23 cellular contexts compared by ENCODE assay signal in genomic region chr19:58067240-58067912, GRCh38. TPM values are rescaled to one million over a fixed set of nuclear protein-coding genes. Genes with fewer than 3 reads are reported as not detected.
"Had no signal": no experiment of that assay in that cellular context is flagged by ENCODE, and none has a peak within 500 bp of the region (broad histone marks: within the 10 kb centered on the region; RNA-seq: fewer than 3 reads in every experiment).

No MANE protein-coding gene starts in this region.

- H3K36me3 ChIP-seq: colonic mucosa, neutrophil, upper lobe of right lung had no signal

- FAIRE-seq: endothelial cell of umbilical vein had no signal

- H3K9me3 ChIP-seq: testis had no signal

- H3K4me1 Mint-ChIP-seq: activated CD8-positive, alpha-beta memory T cell treated with anti-CD3 and anti-CD28 coated beads, Interleukin-2, amount 10 ng/mL, durations not matched to agents 7 days and 5 days; activated naive CD4-positive, alpha-beta T cell treated with anti-CD3 and anti-CD28 coated beads, Interleukin-2, amount 10 ng/mL, durations not matched to agents 7 days and 5 days; immature natural killer cell; naive thymus-derived CD4-positive, alpha-beta T cell; T-helper 17 cell had no signal

- H3K36me3 Mint-ChIP-seq: activated naive CD4-positive, alpha-beta T cell treated with anti-CD3 and anti-CD28 coated beads, Interleukin-2, amount 10 ng/mL, durations not matched to agents 7 days and 5 days had no signal

- H3K27ac Mint-ChIP-seq: activated CD8-positive, alpha-beta memory T cell treated with anti-CD3 and anti-CD28 coated beads, Interleukin-2, amount 10 ng/mL, durations not matched to agents 7 days and 5 days; activated naive CD4-positive, alpha-beta T cell treated with anti-CD3 and anti-CD28 coated beads, Interleukin-2, amount 10 ng/mL, durations not matched to agents 7 days and 5 days; immature natural killer cell; naive thymus-derived CD4-positive, alpha-beta T cell; T-helper 17 cell had no signal

- H3K4me3 Mint-ChIP-seq: activated CD8-positive, alpha-beta memory T cell treated with anti-CD3 and anti-CD28 coated beads, Interleukin-2, amount 10 ng/mL, durations not matched to agents 7 days and 5 days; activated naive CD4-positive, alpha-beta T cell treated with anti-CD3 and anti-CD28 coated beads, Interleukin-2, amount 10 ng/mL, durations not matched to agents 7 days and 5 days; immature natural killer cell; T-helper 17 cell had no signal

- H3K4me1 ChIP-seq: colonic mucosa, esophagus squamous epithelium, testis, upper lobe of right lung had no signal

- H3K27me3 ChIP-seq: colonic mucosa, esophagus squamous epithelium, neutrophil, testis, upper lobe of right lung had no signal

- H3K27ac ChIP-seq: colonic mucosa, esophagus squamous epithelium, neutrophil, skin epidermis, testis, upper lobe of right lung, WERI-Rb-1 had no signal

- H3K27me3 Mint-ChIP-seq: activated CD8-positive, alpha-beta memory T cell treated with anti-CD3 and anti-CD28 coated beads, Interleukin-2, amount 10 ng/mL, durations not matched to agents 7 days and 5 days; activated naive CD4-positive, alpha-beta T cell treated with anti-CD3 and anti-CD28 coated beads, Interleukin-2, amount 10 ng/mL, durations not matched to agents 7 days and 5 days; naive thymus-derived CD4-positive, alpha-beta T cell; T-helper 17 cell had no signal

- H3K4me3 ChIP-seq: colonic mucosa, lung, mucosa of descending colon, skin epidermis, testis, upper lobe of right lung had no signal

- DNase-seq: activated CD4-positive, alpha-beta T cell treated with anti-CD3 and anti-CD28 coated beads, Interleukin-2, amount 50 U/mL, for 48 hours; activated CD8-positive, alpha-beta memory T cell treated with anti-CD3 and anti-CD28 coated beads, Interleukin-2, amount 10 ng/mL, durations not matched to agents 7 days and 5 days; activated naive CD4-positive, alpha-beta T cell treated with anti-CD3 and anti-CD28 coated beads, Interleukin-2, amount 10 ng/mL, durations not matched to agents 7 days and 5 days; activated T-cell treated with anti-CD3 and anti-CD28 coated beads, Interleukin-2, amount 50 U/mL, for 1 hour; caudate nucleus; colonic mucosa; esophagus squamous epithelium; foreskin melanocyte; immature natural killer cell; left cardiac atrium; mucosa of descending colon; naive thymus-derived CD4-positive, alpha-beta T cell; stimulated activated CD4-positive, alpha-beta T cell treated with anti-CD3 and anti-CD28 coated beads, Interleukin-15, amount 100 ng/mL, for 24 hours; stimulated activated CD4-positive, alpha-beta T cell treated with anti-CD3 and anti-CD28 coated beads, Interleukin-4, amount 100 ng/mL, for 1 hour; stimulated activated naive CD8-positive, alpha-beta T cell treated with anti-CD3 and anti-CD28 coated beads, Interleukin-15, Interleukin-2, amounts not matched to agents 100 U/mL and 50 U/mL, for 24 hours; T-helper 17 cell; testis; upper lobe of right lung; WERI-Rb-1 had no signal

RNA-seq across cellular contexts. Expression of gene ZSCAN1, which starts 33.6 kb away (rescaled TPM):
- total RNA-seq: activated CD8-positive, alpha-beta memory T cell treated with anti-CD3 and anti-CD28 coated beads, Interleukin-2, amount 10 ng/mL, durations not matched to agents 7 days and 5 days; colonic mucosa; endothelial cell of umbilical vein; mucosa of descending colon; naive thymus-derived CD4-positive, alpha-beta T cell; T-helper 17 cell; upper lobe of right lung had no signal
- polyA plus RNA-seq: naive thymus-derived CD4-positive, alpha-beta T cell had no signal
